In the genomic region with DNA sequence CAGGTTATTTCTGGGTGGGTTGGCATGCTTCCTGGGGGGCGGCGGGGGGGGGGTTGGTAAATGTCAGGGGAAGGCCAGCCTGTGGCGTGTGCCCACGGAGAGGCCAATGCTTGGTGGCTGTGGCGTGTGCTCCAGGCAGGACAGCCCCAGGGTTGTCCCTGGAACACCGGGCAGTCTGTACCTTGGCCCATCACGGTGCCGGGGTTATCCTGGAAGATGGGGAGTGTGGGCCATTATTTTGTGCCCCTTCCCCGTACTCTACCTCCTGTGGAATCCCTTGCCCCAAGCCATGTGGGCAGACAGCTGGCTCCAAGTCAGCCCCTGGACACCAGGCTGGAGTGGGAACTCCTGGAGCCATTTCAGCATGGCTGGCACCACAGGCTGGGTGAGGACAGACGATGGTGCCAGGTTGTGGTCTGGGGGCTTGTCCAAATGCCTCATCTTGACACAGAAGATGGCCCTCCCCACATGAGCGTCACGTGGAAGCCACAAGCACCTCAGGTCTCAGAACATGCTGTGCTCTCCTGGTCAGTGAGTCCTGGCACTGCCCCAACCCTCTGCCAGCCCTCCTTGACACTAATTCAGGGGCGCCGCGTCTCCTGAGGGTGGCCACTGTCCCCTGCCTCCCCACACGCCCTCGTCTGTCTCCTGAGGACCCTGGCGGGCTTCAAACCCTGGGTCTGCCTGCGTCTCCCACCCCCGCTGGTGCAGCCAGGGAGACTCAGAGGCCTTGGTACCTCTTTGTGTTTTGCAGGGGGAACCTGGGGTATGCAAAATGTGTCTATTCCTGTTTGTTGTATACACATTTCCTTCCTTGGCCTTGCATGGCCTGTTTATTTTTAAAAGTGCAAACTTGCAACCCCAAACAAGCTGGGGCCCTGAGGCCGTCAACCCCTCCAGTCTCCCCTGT, we compare ENCODE assay signal across 13 cellular contexts. TPM values are rescaled to one million over a fixed set of nuclear protein-coding genes. Genes with fewer than 3 reads are reported as not detected.
DNase-seq lines count a peak whose midpoint lies in the region; ATAC-seq and TF ChIP-seq lines count a peak whose summit lies in the region.
"Had no signal": no experiment of that assay in that cellular context is flagged by ENCODE, and none has a peak within 500 bp of the region (broad histone marks: within the 10 kb centered on the region; RNA-seq: fewer than 3 reads in every experiment).

No MANE protein-coding gene starts in this region.

- no peak for TF ChIP-seq POLR2A in transverse colon (IDR thresholded peaks at IDR 0.05)

- H3K27me3 Mint-ChIP-seq in activated T-cell treated with anti-CD3 and anti-CD28 coated beads, Interleukin-2, amount 50 U/mL, for 72 hours (ENCODE audit: low read depth) = no peaks in the 10 kb centered on the region
- no peaks in the 10 kb centered on the region for H3K27me3 Mint-ChIP-seq in memory B cell
- H3K27me3 Mint-ChIP-seq: activated T-cell treated with anti-CD3 and anti-CD28 coated beads, Interleukin-2, amount 50 U/mL, for 24 hours had no signal

- ATAC-seq in activated T-cell treated with anti-CD3 and anti-CD28 coated beads, Interleukin-2, amount 50 U/mL, for 72 hours (replicated peaks in 1 of 2) = no peak
- ATAC-seq in RWPE2 (ENCODE audit: low read depth) = no peak
- no peak for ATAC-seq in memory B cell (ENCODE audit: low read depth)

- H3K4me3 ChIP-seq in RWPE2 (ENCODE audit: severe bottlenecking) (no peak overlapping the region), transverse colon (no peak overlapping the region), A673 (ENCODE audit: low read depth, low read length, poor library complexity, severe bottlenecking) (no peak overlapping the region)

- H3K9me3 ChIP-seq in RWPE2 (ENCODE audit: severe bottlenecking) = no peaks in the 10 kb centered on the region
- H3K9me3 ChIP-seq in transverse colon = no peaks in the 10 kb centered on the region
- no peaks in the 10 kb centered on the region for H3K9me3 ChIP-seq in A673 (ENCODE audit: low read depth, low read length, poor library complexity, severe bottlenecking)
- H3K9me3 ChIP-seq: tibial nerve had no signal

- H3K36me3 Mint-ChIP-seq in activated T-cell treated with anti-CD3 and anti-CD28 coated beads, Interleukin-2, amount 50 U/mL, for 72 hours (ENCODE audit: insufficient read depth in 2 of 2) = peaks cover 2 to 5% of the 10 kb centered on the region in 2 donors
- peaks cover 2% of the 10 kb centered on the region for H3K36me3 Mint-ChIP-seq in memory B cell

- no peak for TF ChIP-seq CTCF in RWPE2 (IDR thresholded peaks at IDR 0.05; ENCODE audit: poor library complexity, severe bottlenecking)
- no peak for TF ChIP-seq CTCF in transverse colon (IDR thresholded peaks at IDR 0.05)
- no peak for TF ChIP-seq CTCF in A673 (conservative IDR thresholded peaks at IDR 0.05; ENCODE audit: low read depth, low read length)

- H3K36me3 ChIP-seq in RWPE2 (ENCODE audit: low read depth) = peaks cover 85% of the 10 kb centered on the region
- no peaks in the 10 kb centered on the region for H3K36me3 ChIP-seq in transverse colon
- H3K36me3 ChIP-seq in A673 (ENCODE audit: insufficient read depth, low read length, poor library complexity, severe bottlenecking) = no peaks in the 10 kb centered on the region

- CTCF ChIA-PET in A673 (lab: Charles Lee) = no interaction called here

- H3K4me3 Mint-ChIP-seq in activated T-cell treated with anti-CD3 and anti-CD28 coated beads, Interleukin-2, amount 50 U/mL, for 72 hours = no peak overlapping the region
- H3K4me3 Mint-ChIP-seq in memory B cell = peak overlapping the region; percentile 79
- H3K4me3 Mint-ChIP-seq: activated T-cell treated with anti-CD3 and anti-CD28 coated beads, Interleukin-2, amount 50 U/mL, for 24 hours had no signal

- no peak for TF ChIP-seq EP300 in transverse colon (IDR thresholded peaks at IDR 0.05; ENCODE audit: low read depth)

- no peaks in the 10 kb centered on the region for H3K9me3 Mint-ChIP-seq in activated T-cell treated with anti-CD3 and anti-CD28 coated beads, Interleukin-2, amount 50 U/mL, for 72 hours
- H3K9me3 Mint-ChIP-seq in memory B cell = no peaks in the 10 kb centered on the region
- H3K9me3 Mint-ChIP-seq: activated T-cell treated with anti-CD3 and anti-CD28 coated beads, Interleukin-2, amount 50 U/mL, for 24 hours had no signal

- intact Hi-C loops in transverse colon (cut with DNase I; ENCODE audit: low total_unique reads) (no loop called here), A673 (cut with micrococcal nuclease; ENCODE audit: unreplicated experiment) (no loop called here)

- in situ Hi-C loops in transverse colon (cut with MboI; ENCODE audit: low pct_ligation_motif_present in 1 of 4, low pct_unique_long_range_greater_than_20kb in 1 of 4, low sequenced_read_pairs in 3 of 4) = no loop called here

- no TSS peak for BruUV-seq in A673 (replicated peaks; lab: Mats Ljungman, UMichigan)

- no peak for DNase-seq in activated T-cell treated with anti-CD3 and anti-CD28 coated beads, Interleukin-2, amount 50 U/mL, for 72 hours
- no peak for DNase-seq in activated T-cell treated with anti-CD3 and anti-CD28 coated beads, Interleukin-2, amount 50 U/mL, for 1 hour
- DNase-seq in RWPE2 (ENCODE audit: low spot score) (no peak), memory B cell (ENCODE audit: low spot score in 2 of 2) (no peak), transverse colon (peak; percentile 52), medulla oblongata (ENCODE audit: extremely low spot score) (no peak), NCI-H446 (lab: John Stamatoyannopoulos, UW) (no peak), A673 (ENCODE audit: low spot score) (no peak)
- DNase-seq: activated T-cell treated with anti-CD3 and anti-CD28 coated beads, Interleukin-2, amount 50 U/mL, for 24 hours; NCI-H1092; small intestine had no signal

- peak overlapping the region; percentile 91 for H3K27ac ChIP-seq in RWPE2 (ENCODE audit: poor library complexity, severe bottlenecking)
- peak overlapping the region in 3 of 4 donors; percentile 90 to 95 (median 91) for H3K27ac ChIP-seq in transverse colon
- no peak overlapping the region for H3K27ac ChIP-seq in A673 (ENCODE audit: low read depth, low read length, poor library complexity, severe bottlenecking)
- H3K27ac ChIP-seq: epithelial cell of prostate had no signal

- POLR2A ChIA-PET in A673 (lab: Charles Lee; ENCODE audit: low non-redundant PET) = no interaction called here

- no peaks in the 10 kb centered on the region for H3K27me3 ChIP-seq in RWPE2 (ENCODE audit: insufficient read depth, poor library complexity, severe bottlenecking)
- H3K27me3 ChIP-seq in transverse colon = no peaks in the 10 kb centered on the region
- peaks cover 7% of the 10 kb centered on the region for H3K27me3 ChIP-seq in A673 (replicated peaks; ENCODE audit: insufficient read depth, low read depth, low read length, poor library complexity)

- H3K4me1 Mint-ChIP-seq in activated T-cell treated with anti-CD3 and anti-CD28 coated beads, Interleukin-2, amount 50 U/mL, for 72 hours (ENCODE audit: low read depth) = peaks cover 6% of the 10 kb centered on the region
- H3K4me1 Mint-ChIP-seq in memory B cell = peaks cover 15% of the 10 kb centered on the region

- H3K4me1 ChIP-seq in RWPE2 (ENCODE audit: insufficient read depth, poor library complexity, severe bottlenecking) = peaks cover 53% of the 10 kb centered on the region
- peaks cover 33 to 76% (median 60%) of the 10 kb centered on the region in 4 donors for H3K4me1 ChIP-seq in transverse colon
- peaks cover 46% of the 10 kb centered on the region for H3K4me1 ChIP-seq in A673 (ENCODE audit: insufficient read depth, low read length, poor library complexity, severe bottlenecking)

- 67 to 69% methylated on average over 1 to 18 of the region's 21 CpGs for WGBS in transverse colon (ENCODE audit: low coverage in 1 of 2), 2 donors

- peak overlapping the region; percentile 77 for H3K27ac Mint-ChIP-seq in activated T-cell treated with anti-CD3 and anti-CD28 coated beads, Interleukin-2, amount 50 U/mL, for 72 hours
- peak overlapping the region; percentile 41 for H3K27ac Mint-ChIP-seq in memory B cell
- H3K27ac Mint-ChIP-seq: activated T-cell treated with anti-CD3 and anti-CD28 coated beads, Interleukin-2, amount 50 U/mL, for 24 hours had no signal

RNA-seq across cellular contexts. Expression of a gene that starts 4.3 kb away (rescaled TPM):
- 10 to 100 TPM; 42.8 to 74.5 TPM for total RNA-seq in activated T-cell treated with anti-CD3 and anti-CD28 coated beads, Interleukin-2, amount 50 U/mL, for 72 hours
- total RNA-seq in transverse colon (100 to 1,000 TPM in 1 of 4 donors, 10 to 100 TPM in 3; 11.5 to 105 (median 48.9) TPM), A673 (2021) (0.97 and 2.8 TPM in 2 replicates)

RNA-seq across cellular contexts. Expression of a gene that starts 20.5 kb away (rescaled TPM):
- total RNA-seq in activated T-cell treated with anti-CD3 and anti-CD28 coated beads, Interleukin-2, amount 50 U/mL, for 72 hours = 10 to 100 TPM; 76.9 to 78.8 TPM
- total RNA-seq in transverse colon = 10 to 100 TPM; 23.5 to 87.5 (median 48.3) TPM
- total RNA-seq in A673 (2021) = 43.6 and 58.8 TPM in 2 replicates

RNA-seq across cellular contexts. Expression of a gene that starts 40.4 kb away (rescaled TPM):
- 100 to 1,000 TPM; 166 to 170 TPM for total RNA-seq in activated T-cell treated with anti-CD3 and anti-CD28 coated beads, Interleukin-2, amount 50 U/mL, for 72 hours
- 100 to 1,000 TPM in 2 of 4 donors, 10 to 100 TPM in 2; 86.0 to 230 (median 148) TPM for total RNA-seq in transverse colon
- total RNA-seq in A673 (2021) = 139 and 150 TPM in 2 replicates
